In genomic region chr6:82248233-82248735, GRCh38 we compare ENCODE assay signal across 8 cellular contexts. TPM values are rescaled to one million over a fixed set of nuclear protein-coding genes. Genes with fewer than 3 reads are reported as not detected.
DNase-seq lines count a peak whose midpoint lies in the region; ATAC-seq and TF ChIP-seq lines count a peak whose summit lies in the region.

No MANE protein-coding gene starts in this region.

- H3K4me1 ChIP-seq in BLaER1 (peaks cover 15% of the 10 kb centered on the region; the same call in 1 of the 2 replicates), OCI-LY1 (ENCODE audit: insufficient read depth, low read length, severe bottlenecking) (peaks cover 32% of the 10 kb centered on the region), lung (ENCODE audit: control insufficient read depth in 2 of 2, insufficient read depth in 2 of 2, low read length in 2 of 2) (peaks cover 7 to 9% of the 10 kb centered on the region in 2 donors), transverse colon (peaks cover 15 to 40% (median 23%) of the 10 kb centered on the region in 4 donors)

- in situ Hi-C loops in transverse colon (cut with MboI; ENCODE audit: low pct_ligation_motif_present in 1 of 4, low pct_unique_long_range_greater_than_20kb in 1 of 4, low sequenced_read_pairs in 3 of 4), result loop anchor here in 2 of 4 donors (25.0 kb wide), 2 partner anchors 939 to 964 kb away; partner anchors contain the start of genes PGM3 (in 1 of the 2) and RWDD2A (in 1 of the 2)

- no peaks in the 10 kb centered on the region for H4K20me1 ChIP-seq in BLaER1
- H4K20me1 ChIP-seq in OCI-LY1 (ENCODE audit: insufficient read depth, low read length), result no peaks in the 10 kb centered on the region

- peak; percentile 32 for TF ChIP-seq POLR2A in transverse colon (IDR thresholded peaks at IDR 0.05)

- H3K36me3 ChIP-seq in BLaER1 (no peaks in the 10 kb centered on the region), OCI-LY1 (ENCODE audit: insufficient read depth, low read length) (no peaks in the 10 kb centered on the region), lung (ENCODE audit: control insufficient read depth in 2 of 2, insufficient read depth in 2 of 2, low read length in 2 of 2) (no peaks in the 10 kb centered on the region), transverse colon (no peaks in the 10 kb centered on the region)

- H3K9me2 ChIP-seq in OCI-LY1 (ENCODE audit: low read depth, low read length), result no peaks in the 10 kb centered on the region

- TF ChIP-seq EP300 in transverse colon (IDR thresholded peaks at IDR 0.05; ENCODE audit: low read depth), result no peak

- H2AFZ ChIP-seq in OCI-LY1 (ENCODE audit: low read length), result peak overlapping the region; percentile 96

- DNase-seq in choroid plexus epithelial cell (ENCODE audit: low read depth), result peak; percentile 52
- DNase-seq in lung (ENCODE audit: low spot score), result no peak
- peak; percentile 21 for DNase-seq in transverse colon
- no peak for DNase-seq in T-helper 9 cell

- H3K9me3 ChIP-seq in BLaER1 (no peaks in the 10 kb centered on the region), OCI-LY1 (ENCODE audit: low read length) (no peaks in the 10 kb centered on the region), lung (ENCODE audit: control insufficient read depth in 2 of 2, insufficient read depth in 1 of 2, low read length in 1 of 2) (no peaks in the 10 kb centered on the region), transverse colon (no peaks in the 10 kb centered on the region)

- H3K4me3 ChIP-seq in BLaER1 (peak overlapping the region; percentile 76), OCI-LY1 (ENCODE audit: low read depth, low read length, poor library complexity, severe bottlenecking) (peak overlapping the region; percentile 92), choroid plexus epithelial cell (ENCODE audit: low read depth, low read length) (peak overlapping the region; percentile 87), lung (peak overlapping the region; percentile 86), transverse colon (peak overlapping the region; percentile 75 to 86 (median 80))

- no peaks in the 10 kb centered on the region for H3F3A ChIP-seq in OCI-LY1 (ENCODE audit: insufficient read depth, low read length)

- H3K27ac ChIP-seq in BLaER1, result peak overlapping the region; percentile 83
- H3K27ac ChIP-seq in OCI-LY1 (ENCODE audit: low read depth, low read length, poor library complexity, severe bottlenecking), result no peak overlapping the region
- H3K27ac ChIP-seq in lung (ENCODE audit: low read depth in 1 of 2, low read length in 1 of 2), result peak overlapping the region; percentile 94 to 99
- H3K27ac ChIP-seq in transverse colon, result peak overlapping the region; percentile 94 to 97 (median 95)

- ATAC-seq in GM18508 (IDR thresholded peaks at IDR 0.05; ENCODE audit: insufficient read depth, unreplicated experiment), result peak; percentile 74
- ATAC-seq in HG02973 (IDR thresholded peaks at IDR 0.05; ENCODE audit: unreplicated experiment), result peak; percentile 58
- peak; percentile 32 for ATAC-seq in lung (ENCODE audit: insufficient read depth, low FRiP score)

- H3K9ac ChIP-seq in BLaER1 (peak overlapping the region; percentile 84), OCI-LY1 (ENCODE audit: low read length) (peak overlapping the region; percentile 90)

- peaks cover 35% of the 10 kb centered on the region for H3K79me2 ChIP-seq in OCI-LY1 (ENCODE audit: insufficient read depth, low read length)

- H3K27me3 ChIP-seq in BLaER1 (no peaks in the 10 kb centered on the region), OCI-LY1 (ENCODE audit: insufficient read depth, low read length) (no peaks in the 10 kb centered on the region), lung (ENCODE audit: control insufficient read depth, insufficient read depth) (no peaks in the 10 kb centered on the region), transverse colon (no peaks in the 10 kb centered on the region)

- intact Hi-C loops in transverse colon (cut with DNase I; ENCODE audit: low total_unique reads), result no loop called here

- H3K4me2 ChIP-seq in BLaER1 (peak overlapping the region; percentile 71), OCI-LY1 (ENCODE audit: low read length) (peak overlapping the region; percentile 87)

- 31 to 53% methylated on average over 11 of the region's 11 CpGs for WGBS in lung, 2 donors
- WGBS in transverse colon (ENCODE audit: low coverage in 1 of 2), 2 donors, result 31 to 43% methylated on average over 5 to 11 of the region's 11 CpGs

- TF ChIP-seq CTCF in OCI-LY1 (IDR thresholded peaks at IDR 0.05; ENCODE audit: low read length) (no peak), choroid plexus epithelial cell (conservative IDR thresholded peaks at IDR 0.05; ENCODE audit: low read depth, low read length) (no peak), lung (IDR thresholded peaks at IDR 0.05; ENCODE audit: control extremely low read depth, extremely low read depth) (no peak), transverse colon (IDR thresholded peaks at IDR 0.05) (no peak)

RNA-seq across cellular contexts. Expression of gene IBTK, which starts 0.7 kb away (rescaled TPM):
- total RNA-seq in lung (10 to 100 TPM; 36.2 to 47.2 TPM), transverse colon (10 to 100 TPM; 23.6 to 40.5 (median 34.4) TPM)
- 10 to 100 TPM; 17.7 to 17.9 TPM for polyA plus RNA-seq in lung

Comparison
In these comparisons a context has a peak if more than half of its experiments do, and no peak if none do; other contexts are left out.
1. DNase-seq: peak in choroid plexus epithelial cell (single experiment) and transverse colon (single experiment); none in lung (single experiment) and T-helper 9 cell (single experiment).
2. Peak in every context shown above with its lines, with median percentiles within 50 percentile points of each other: H3K4me3 ChIP-seq and ATAC-seq.